ENCODE assay signal across 1 cellular context in the genomic region with DNA sequence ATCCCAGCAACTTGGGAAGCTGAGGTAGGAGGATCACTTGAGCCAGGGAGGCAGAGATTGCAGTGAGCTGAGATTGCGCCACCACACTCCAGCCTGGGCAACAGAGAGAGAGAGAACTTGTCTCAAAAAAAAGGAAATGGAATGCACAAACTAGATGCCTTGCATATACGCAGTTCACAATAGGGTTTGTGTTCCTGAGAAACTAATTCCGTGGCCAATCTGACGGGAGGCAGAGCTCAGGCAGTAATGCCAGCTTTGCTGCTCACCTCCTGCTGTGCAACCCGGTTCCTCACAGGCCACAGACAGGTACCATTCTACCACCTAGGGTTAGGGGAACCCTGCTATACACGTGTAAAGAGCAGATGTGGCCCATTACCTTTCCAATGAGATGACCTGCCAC.
TF ChIP-seq lines count a peak whose summit lies in the region.

No MANE protein-coding gene starts in this region.

TF ChIP-seq in SK-N-SH, 30 proteins besides CTCF, POLR2A, EP300 and RAD21 (continued from another document):
- TF ChIP-seq EZH2phosphoT487 (IDR thresholded peaks at IDR 0.05; ENCODE audit: borderline replicate concordance, low read depth) (no peak), MEF2A (IDR thresholded peaks at IDR 0.05; ENCODE audit: borderline replicate concordance, low read depth) (no peak)
